ENCODE assay signal across 9 cellular contexts in the genomic region with DNA sequence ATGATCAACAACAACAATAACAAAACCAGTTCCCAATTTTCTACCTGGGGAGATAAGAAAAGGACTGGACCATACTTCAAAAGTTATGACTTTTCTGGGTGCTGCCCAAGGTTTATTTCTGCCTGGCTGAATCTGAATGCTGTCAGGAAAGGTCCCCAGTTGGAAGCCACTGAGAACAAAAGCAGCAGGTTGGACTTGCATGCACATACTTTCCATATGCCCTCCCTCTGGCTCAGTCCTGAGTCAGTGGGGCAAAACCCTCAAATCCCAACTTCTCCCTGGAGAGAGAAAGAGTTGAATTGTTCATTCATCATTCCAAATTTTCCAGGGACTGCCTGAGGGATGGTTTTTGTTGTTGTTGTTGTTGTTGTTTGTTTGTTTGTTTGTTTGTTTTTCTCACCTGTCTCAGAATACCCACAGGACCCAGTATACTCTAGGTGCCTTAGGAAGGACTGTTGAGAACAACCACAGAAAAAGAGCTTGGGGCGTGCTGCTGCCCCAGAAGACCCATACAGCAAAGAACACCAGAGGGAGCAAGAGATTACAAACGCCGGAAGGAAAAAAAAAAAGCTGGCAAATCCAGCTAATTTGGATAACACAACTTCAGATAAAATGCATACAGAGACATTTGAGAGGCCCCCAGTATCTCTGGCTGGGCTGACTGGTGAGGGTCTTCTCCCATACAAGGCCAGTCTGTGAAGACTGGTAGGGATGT.
A peak's percentile ranks its signal among the peaks of the same experiment; 100 is the strongest.
DNase-seq lines count a peak whose midpoint lies in the region; TF ChIP-seq lines count a peak whose summit lies in the region.
"Had no signal": no experiment of that assay in that cellular context is flagged by ENCODE, and none has a peak within 500 bp of the region (broad histone marks: within the 10 kb centered on the region; RNA-seq: fewer than 3 reads in every experiment).

No MANE protein-coding gene starts in this region.

- H3K4me3 ChIP-seq in liver (ENCODE audit: low read depth in 1 of 3, low read length in 3 of 3) = no peak overlapping the region

- no peak overlapping the region for H3K27ac Mint-ChIP-seq in mesothelial cell of epicardium
- H3K27ac Mint-ChIP-seq: activated CD4-positive, alpha-beta memory T cell treated with anti-CD3 and anti-CD28 coated beads for 36 hours had no signal

- in situ Hi-C loops in KBM-7 (cut with MboI; ENCODE audit: low pct_unique_long_range_greater_than_20kb, low sequenced_read_pairs) = no loop called here

- H3K27me3 ChIP-seq in liver (ENCODE audit: control insufficient read depth in 4 of 4, insufficient read depth in 4 of 4, low read length in 3 of 4) = peaks cover 0 to 3% (median 0%) of the 10 kb centered on the region in 4 donors

- H3K4me3 Mint-ChIP-seq in mesothelial cell of epicardium = no peak overlapping the region
- H3K4me3 Mint-ChIP-seq: activated CD4-positive, alpha-beta memory T cell treated with anti-CD3 and anti-CD28 coated beads for 36 hours had no signal

- peak; percentile 65 to 73 for TF ChIP-seq RAD21 in liver (IDR thresholded peaks at IDR 0.05)

- no peaks in the 10 kb centered on the region for H3K36me3 Mint-ChIP-seq in mesothelial cell of epicardium
- H3K36me3 Mint-ChIP-seq: activated CD4-positive, alpha-beta memory T cell treated with anti-CD3 and anti-CD28 coated beads for 36 hours had no signal

- peaks cover 3% of the 10 kb centered on the region for H3K27me3 Mint-ChIP-seq in mesothelial cell of epicardium (ENCODE audit: low read depth)

- peaks cover 5% of the 10 kb centered on the region for H3K4me1 Mint-ChIP-seq in mesothelial cell of epicardium

- H3K9me3 ChIP-seq in liver (ENCODE audit: control insufficient read depth in 4 of 4, low read length in 3 of 4) = no peaks in the 10 kb centered on the region

- H3K36me3 ChIP-seq in liver (ENCODE audit: control insufficient read depth in 4 of 4, insufficient read depth in 3 of 4, low read depth in 1 of 4, low read length in 3 of 4) = no peaks in the 10 kb centered on the region

- peak; percentile 71 for DNase-seq in D341Med (ENCODE audit: low spot score)
- peak; percentile 50 for DNase-seq in KBM-7
- peak; percentile 16 for DNase-seq in amniotic stem cell (lab: John Stamatoyannopoulos, UW)
- no peak for DNase-seq in occipital lobe (lab: John Stamatoyannopoulos, UW)
- no peak for DNase-seq in mesothelial cell of epicardium (ENCODE audit: low spot score in 2 of 2, unreplicated experiment in 2 of 2)
- DNase-seq in activated CD8-positive, alpha-beta memory T cell treated with anti-CD3 and anti-CD28 coated beads, Interleukin-2, amount 50 U/mL, for 48 hours = no peak
- DNase-seq in activated CD8-positive, alpha-beta memory T cell treated with anti-CD3 and anti-CD28 coated beads, Interleukin-2, amount 50 U/mL, for 4 hours = no peak
- DNase-seq: activated CD4-positive, alpha-beta memory T cell treated with anti-CD3 and anti-CD28 coated beads for 36 hours had no signal

- peaks cover 13% of the 10 kb centered on the region for H3K9me3 Mint-ChIP-seq in mesothelial cell of epicardium
- H3K9me3 Mint-ChIP-seq: activated CD4-positive, alpha-beta memory T cell treated with anti-CD3 and anti-CD28 coated beads for 36 hours had no signal

- H3K4me1 ChIP-seq in liver (ENCODE audit: control insufficient read depth in 4 of 4, insufficient read depth in 4 of 4, low read length in 3 of 4) = no peaks in the 10 kb centered on the region

- WGBS in liver = 15% methylated on average over 3 of the region's 3 CpGs

- peak; percentile 39 for TF ChIP-seq CTCF in liver (IDR thresholded peaks at IDR 0.05; ENCODE audit: low read depth, low read length, missing input control)
- TF ChIP-seq CTCF in mesothelial cell of epicardium (IDR thresholded peaks at IDR 0.05; ENCODE audit: unreplicated experiment) = no peak

- H3K9ac ChIP-seq in liver (ENCODE audit: low read depth in 1 of 2, low read length in 2 of 2) = no peak overlapping the region

- H3K27ac ChIP-seq in liver (ENCODE audit: low read depth in 1 of 2, low read length in 2 of 2) = no peak overlapping the region

TF ChIP-seq in liver, 16 proteins besides CTCF, POLR2A, EP300 and RAD21:
- no peak for TF ChIP-seq GABPA (IDR thresholded peaks at IDR 0.05 in 1 of 2, conservative IDR thresholded peaks at IDR 0.05 in 1 of 2)
- TF ChIP-seq EGR1 (IDR thresholded peaks at IDR 0.05; ENCODE audit: low read depth in 2 of 2) = no peak
- TF ChIP-seq FOXA1 (IDR thresholded peaks at IDR 0.05) = no peak
- TF ChIP-seq YY1 (IDR thresholded peaks at IDR 0.05) = no peak

Comparison
In these comparisons a context has a peak if more than half of its experiments do, and no peak if none do; other contexts are left out.
1. DNase-seq: peak in D341Med (single experiment), KBM-7 (single experiment) and amniotic stem cell (single experiment); none in occipital lobe (single experiment), mesothelial cell of epicardium (0 of 2), activated CD8-positive, alpha-beta memory T cell treated with anti-CD3 and anti-CD28 coated beads, Interleukin-2, amount 50 U/mL, for 48 hours (single experiment) and activated CD8-positive, alpha-beta memory T cell treated with anti-CD3 and anti-CD28 coated beads, Interleukin-2, amount 50 U/mL, for 4 hours (single experiment).